1 cellular context compared by ENCODE assay signal in the genomic region with DNA sequence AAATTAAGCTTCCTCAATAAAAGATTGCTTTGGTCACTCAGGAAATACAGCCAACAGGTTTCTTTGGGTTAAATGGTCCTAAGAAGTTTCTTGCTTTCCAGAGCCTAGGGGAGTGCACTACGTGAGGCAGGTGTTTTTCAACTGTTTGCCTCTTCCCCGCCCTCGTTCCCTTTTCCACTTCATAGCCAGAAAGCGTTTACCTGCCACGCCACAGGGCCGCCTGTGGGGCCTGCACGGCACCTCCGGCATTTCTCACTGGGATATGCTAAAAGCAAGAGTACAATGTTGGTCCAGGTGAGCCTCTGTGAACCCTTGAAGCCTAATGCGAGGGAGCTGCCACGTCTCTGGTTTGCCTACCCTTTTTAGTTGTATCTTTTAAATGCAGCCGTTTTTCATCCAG.
TF ChIP-seq lines count a peak whose summit lies in the region.

No MANE protein-coding gene starts in this region.

TF ChIP-seq in WTC11, 78 proteins besides CTCF, POLR2A, EP300 and RAD21 (continued from another document):
- no peak for TF ChIP-seq STAT6 (CRISPR knock-in tag; conservative IDR thresholded peaks at IDR 0.05; ENCODE audit: low read depth)
- TF ChIP-seq, protein P1, sequence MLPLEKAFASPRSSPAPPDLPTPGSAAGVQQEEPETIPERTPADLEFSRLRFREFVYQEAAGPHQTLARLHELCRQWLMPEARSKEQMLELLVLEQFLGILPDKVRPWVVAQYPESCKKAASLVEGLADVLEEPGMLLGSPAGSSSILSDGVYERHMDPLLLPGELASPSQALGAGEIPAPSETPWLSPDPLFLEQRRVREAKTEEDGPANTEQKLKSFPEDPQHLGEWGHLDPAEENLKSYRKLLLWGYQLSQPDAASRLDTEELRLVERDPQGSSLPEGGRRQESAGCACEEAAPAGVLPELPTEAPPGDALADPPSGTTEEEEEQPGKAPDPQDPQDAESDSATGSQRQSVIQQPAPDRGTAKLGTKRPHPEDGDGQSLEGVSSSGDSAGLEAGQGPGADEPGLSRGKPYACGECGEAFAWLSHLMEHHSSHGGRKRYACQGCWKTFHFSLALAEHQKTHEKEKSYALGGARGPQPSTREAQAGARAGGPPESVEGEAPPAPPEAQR (CRISPR knock-in tag; IDR thresholded peaks at IDR 0.05): no peak
- no peak for TF ChIP-seq JAZF1 (CRISPR knock-in tag; IDR thresholded peaks at IDR 0.05)
- no peak for TF ChIP-seq ZNF396 (CRISPR knock-in tag; IDR thresholded peaks at IDR 0.05; ENCODE audit: borderline replicate concordance)
- TF ChIP-seq MXD4 (CRISPR knock-in tag; IDR thresholded peaks at IDR 0.05; ENCODE audit: borderline replicate concordance): no peak
- TF ChIP-seq, protein P2, sequence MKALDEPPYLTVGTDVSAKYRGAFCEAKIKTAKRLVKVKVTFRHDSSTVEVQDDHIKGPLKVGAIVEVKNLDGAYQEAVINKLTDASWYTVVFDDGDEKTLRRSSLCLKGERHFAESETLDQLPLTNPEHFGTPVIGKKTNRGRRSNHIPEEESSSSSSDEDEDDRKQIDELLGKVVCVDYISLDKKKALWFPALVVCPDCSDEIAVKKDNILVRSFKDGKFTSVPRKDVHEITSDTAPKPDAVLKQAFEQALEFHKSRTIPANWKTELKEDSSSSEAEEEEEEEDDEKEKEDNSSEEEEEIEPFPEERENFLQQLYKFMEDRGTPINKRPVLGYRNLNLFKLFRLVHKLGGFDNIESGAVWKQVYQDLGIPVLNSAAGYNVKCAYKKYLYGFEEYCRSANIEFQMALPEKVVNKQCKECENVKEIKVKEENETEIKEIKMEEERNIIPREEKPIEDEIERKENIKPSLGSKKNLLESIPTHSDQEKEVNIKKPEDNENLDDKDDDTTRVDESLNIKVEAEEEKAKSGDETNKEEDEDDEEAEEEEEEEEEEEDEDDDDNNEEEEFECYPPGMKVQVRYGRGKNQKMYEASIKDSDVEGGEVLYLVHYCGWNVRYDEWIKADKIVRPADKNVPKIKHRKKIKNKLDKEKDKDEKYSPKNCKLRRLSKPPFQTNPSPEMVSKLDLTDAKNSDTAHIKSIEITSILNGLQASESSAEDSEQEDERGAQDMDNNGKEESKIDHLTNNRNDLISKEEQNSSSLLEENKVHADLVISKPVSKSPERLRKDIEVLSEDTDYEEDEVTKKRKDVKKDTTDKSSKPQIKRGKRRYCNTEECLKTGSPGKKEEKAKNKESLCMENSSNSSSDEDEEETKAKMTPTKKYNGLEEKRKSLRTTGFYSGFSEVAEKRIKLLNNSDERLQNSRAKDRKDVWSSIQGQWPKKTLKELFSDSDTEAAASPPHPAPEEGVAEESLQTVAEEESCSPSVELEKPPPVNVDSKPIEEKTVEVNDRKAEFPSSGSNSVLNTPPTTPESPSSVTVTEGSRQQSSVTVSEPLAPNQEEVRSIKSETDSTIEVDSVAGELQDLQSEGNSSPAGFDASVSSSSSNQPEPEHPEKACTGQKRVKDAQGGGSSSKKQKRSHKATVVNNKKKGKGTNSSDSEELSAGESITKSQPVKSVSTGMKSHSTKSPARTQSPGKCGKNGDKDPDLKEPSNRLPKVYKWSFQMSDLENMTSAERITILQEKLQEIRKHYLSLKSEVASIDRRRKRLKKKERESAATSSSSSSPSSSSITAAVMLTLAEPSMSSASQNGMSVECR (CRISPR knock-in tag; IDR thresholded peaks at IDR 0.05; ENCODE audit: borderline replicate concordance): no peak
- TF ChIP-seq, protein P3, sequence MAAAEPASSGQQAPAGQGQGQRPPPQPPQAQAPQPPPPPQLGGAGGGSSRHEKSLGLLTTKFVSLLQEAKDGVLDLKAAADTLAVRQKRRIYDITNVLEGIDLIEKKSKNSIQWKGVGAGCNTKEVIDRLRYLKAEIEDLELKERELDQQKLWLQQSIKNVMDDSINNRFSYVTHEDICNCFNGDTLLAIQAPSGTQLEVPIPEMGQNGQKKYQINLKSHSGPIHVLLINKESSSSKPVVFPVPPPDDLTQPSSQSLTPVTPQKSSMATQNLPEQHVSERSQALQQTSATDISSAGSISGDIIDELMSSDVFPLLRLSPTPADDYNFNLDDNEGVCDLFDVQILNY (CRISPR knock-in tag; IDR thresholded peaks at IDR 0.05): no peak
- TF ChIP-seq, protein P4, sequence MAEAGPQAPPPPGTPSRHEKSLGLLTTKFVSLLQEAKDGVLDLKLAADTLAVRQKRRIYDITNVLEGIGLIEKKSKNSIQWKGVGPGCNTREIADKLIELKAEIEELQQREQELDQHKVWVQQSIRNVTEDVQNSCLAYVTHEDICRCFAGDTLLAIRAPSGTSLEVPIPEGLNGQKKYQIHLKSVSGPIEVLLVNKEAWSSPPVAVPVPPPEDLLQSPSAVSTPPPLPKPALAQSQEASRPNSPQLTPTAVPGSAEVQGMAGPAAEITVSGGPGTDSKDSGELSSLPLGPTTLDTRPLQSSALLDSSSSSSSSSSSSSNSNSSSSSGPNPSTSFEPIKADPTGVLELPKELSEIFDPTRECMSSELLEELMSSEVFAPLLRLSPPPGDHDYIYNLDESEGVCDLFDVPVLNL (CRISPR knock-in tag; IDR thresholded peaks at IDR 0.05; ENCODE audit: borderline replicate concordance, low read depth): no peak
